ENCODE assay signal across 21 cellular contexts in the genomic region with DNA sequence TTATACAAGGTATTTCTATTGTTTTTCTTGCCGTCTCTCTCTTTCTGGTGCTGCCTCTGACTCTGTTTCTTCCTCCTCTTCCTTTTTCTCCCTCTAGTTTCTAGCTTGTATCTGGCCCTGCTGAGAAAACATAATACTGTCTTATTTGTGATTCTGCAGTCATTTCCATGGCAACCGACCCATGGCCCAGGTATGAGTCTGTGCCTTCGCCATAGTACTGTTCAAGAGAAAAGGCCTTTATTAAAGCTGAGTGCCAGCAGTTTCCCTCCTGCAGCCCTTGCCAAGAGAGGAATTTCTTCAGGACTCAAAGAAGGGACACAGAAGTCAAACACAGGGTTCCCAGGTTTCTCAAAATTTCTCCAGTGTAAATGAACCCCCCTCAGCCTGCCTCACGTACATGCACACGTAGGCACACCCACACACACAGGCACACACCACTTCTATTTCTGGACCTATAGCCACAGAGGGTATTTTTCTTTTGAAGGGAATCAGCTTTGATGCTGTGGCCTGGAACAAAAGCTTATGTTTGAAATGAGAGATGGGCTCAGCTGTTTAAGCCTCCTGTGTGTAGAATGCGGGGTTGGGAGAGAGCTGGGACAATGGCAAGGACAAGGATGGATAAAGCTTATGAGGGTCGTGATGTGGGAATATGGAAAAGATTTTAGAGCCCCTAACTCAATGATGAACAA.
DNase-seq lines count a peak whose midpoint lies in the region; ATAC-seq and TF ChIP-seq lines count a peak whose summit lies in the region.
"Had no signal": no experiment of that assay in that cellular context is flagged by ENCODE, and none has a peak within 500 bp of the region (broad histone marks: within the 10 kb centered on the region; RNA-seq: fewer than 3 reads in every experiment).

No MANE protein-coding gene starts in this region.

- H3K27ac ChIP-seq in vagina: no peak overlapping the region
- H3K27ac ChIP-seq: heart left ventricle, ovary, upper lobe of right lung, VCaP had no signal

- no peak for TF ChIP-seq CTCF in vagina (IDR thresholded peaks at IDR 0.05)
- TF ChIP-seq CTCF in GM20000 (IDR thresholded peaks at IDR 0.05; ENCODE audit: extremely low read depth, missing control alignments): no peak

- H3K4me1 ChIP-seq in vagina: no peaks in the 10 kb centered on the region
- H3K4me1 ChIP-seq: heart left ventricle, upper lobe of right lung had no signal

- no peak overlapping the region for H3K4me3 ChIP-seq in vagina
- H3K4me3 ChIP-seq: heart left ventricle, ovary, smooth muscle cell, upper lobe of right lung had no signal

- H3K36me3 ChIP-seq in vagina: no peaks in the 10 kb centered on the region
- H3K36me3 ChIP-seq: heart left ventricle, ovary, upper lobe of right lung had no signal

- peak; percentile 81 for DNase-seq in G401 (ENCODE audit: low spot score)
- peak; percentile 52 for DNase-seq in astrocyte of the hippocampus (ENCODE audit: low read depth, low spot score)
- DNase-seq in left kidney (ENCODE audit: low read depth, low spot score): peak; percentile 79
- no peak for DNase-seq in NCI-H2171 (lab: John Stamatoyannopoulos, UW)
- DNase-seq in vagina (ENCODE audit: extremely low spot score in 2 of 2): no peak
- DNase-seq in GM20000 (ENCODE audit: low spot score): no peak
- DNase-seq: activated naive CD4-positive, alpha-beta T cell treated with anti-CD3 and anti-CD28 coated beads, Interleukin-2, amount 10 ng/mL, durations not matched to agents 7 days and 5 days; DMS153; heart left ventricle; naive B cell; NCI-H2107; NCI-H524 treated with DMSO at 0.1 percent for 48 hours; ovary; retina; SK-N-SH; stimulated activated CD4-positive, alpha-beta T cell treated with anti-CD3 and anti-CD28 coated beads, Interleukin-2, amount 100 ng/mL, for 24 hours; upper lobe of right lung had no signal

- H3K27me3 ChIP-seq in vagina: no peaks in the 10 kb centered on the region
- H3K27me3 ChIP-seq: heart left ventricle, ovary, upper lobe of right lung had no signal

- ATAC-seq in HG03432 (IDR thresholded peaks at IDR 0.05; ENCODE audit: unreplicated experiment) (peak; percentile 41), HG02981 (IDR thresholded peaks at IDR 0.05; ENCODE audit: unreplicated experiment) (no peak)
- ATAC-seq: heart left ventricle, upper lobe of right lung had no signal

- intact Hi-C loops in vagina (cut with DNase I): no loop called here

- in situ Hi-C loops in G401 (cut with HindIII; ENCODE audit: low sequenced_read_pairs): no loop called here

- no peak for TF ChIP-seq POLR2A in vagina (IDR thresholded peaks at IDR 0.05)

- no peaks in the 10 kb centered on the region for H3K9me3 ChIP-seq in vagina
- H3K9me3 ChIP-seq: ovary, SK-N-SH, upper lobe of right lung had no signal

Comparison
In these comparisons a context has a peak if more than half of its experiments do, and no peak if none do; other contexts are left out.
1. DNase-seq: peak in G401 (single experiment), astrocyte of the hippocampus (single experiment) and left kidney (single experiment); none in NCI-H2171 (single experiment), vagina (0 of 2) and GM20000 (single experiment).